13 cellular contexts compared by ENCODE assay signal in the genomic region with DNA sequence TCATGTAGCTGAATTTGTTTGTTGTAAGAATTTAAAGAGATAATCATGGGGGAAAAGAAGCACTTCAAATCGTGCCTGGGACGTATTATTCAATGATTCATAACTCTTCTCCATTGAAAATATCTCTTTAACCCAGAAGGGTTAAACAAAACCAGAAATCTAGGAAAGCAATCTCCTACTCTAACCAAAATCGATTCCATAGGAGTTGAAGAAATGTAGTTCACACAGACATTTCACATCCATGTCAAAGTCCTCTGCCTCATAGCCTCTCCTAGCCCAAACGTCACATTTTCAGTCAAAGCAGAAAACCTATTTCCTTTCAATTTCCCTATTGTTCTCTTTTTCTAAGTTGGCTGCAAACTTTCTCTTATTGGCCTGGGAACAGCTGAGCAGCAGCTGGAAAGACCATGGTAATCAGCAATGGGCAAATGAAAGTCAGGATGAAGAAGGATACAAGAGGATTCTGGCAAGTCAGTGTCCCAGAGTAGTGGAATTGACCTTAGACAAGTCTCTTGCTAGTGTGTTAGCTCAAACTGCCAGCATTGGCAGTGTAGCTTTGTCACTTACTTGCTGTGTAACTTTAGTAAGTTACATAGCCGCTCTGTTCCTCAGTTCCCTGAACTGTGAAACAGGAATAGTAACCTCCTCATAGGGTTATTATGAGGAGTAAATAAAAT. TPM values are rescaled to one million over a fixed set of nuclear protein-coding genes. Genes with fewer than 3 reads are reported as not detected.
DNase-seq lines count a peak whose midpoint lies in the region; ATAC-seq, FAIRE-seq and TF ChIP-seq lines count a peak whose summit lies in the region.
"Had no signal": no experiment of that assay in that cellular context is flagged by ENCODE, and none has a peak within 500 bp of the region (broad histone marks: within the 10 kb centered on the region; RNA-seq: fewer than 3 reads in every experiment).

No MANE protein-coding gene starts in this region.

- no peaks in the 10 kb centered on the region for H3K36me3 ChIP-seq in adrenal gland (replicated peaks in 1 of 2)
- H3K36me3 ChIP-seq in gastrocnemius medialis, result no peaks in the 10 kb centered on the region
- no peaks in the 10 kb centered on the region for H3K36me3 ChIP-seq in MM.1S (replicated peaks; ENCODE audit: insufficient read depth, low read length)

- H3K9me3 ChIP-seq in adrenal gland (replicated peaks in 1 of 3) (no peaks in the 10 kb centered on the region), gastrocnemius medialis (no peaks in the 10 kb centered on the region), MM.1S (replicated peaks; ENCODE audit: insufficient read depth, low read length) (no peaks in the 10 kb centered on the region)

- peak; percentile 13 for FAIRE-seq in islet of Langerhans (lab: Jason Lieb, UNC)

- intact Hi-C loops in adrenal gland (cut with DNase I), result no loop called here
- intact Hi-C loops in gastrocnemius medialis (cut with DNase I; ENCODE audit: low total_unique reads), result no loop called here

- peaks cover 0 to 27% of the 10 kb centered on the region in 2 donors for H3K4me1 ChIP-seq in adrenal gland (replicated peaks in 1 of 2)
- H3K4me1 ChIP-seq in gastrocnemius medialis, result peaks cover 0 to 21% of the 10 kb centered on the region in 2 donors
- no peaks in the 10 kb centered on the region for H3K4me1 ChIP-seq in MM.1S (ENCODE audit: low read length)

- H3K4me3 ChIP-seq in adrenal gland (peak overlapping the region in 1 of 4 donors; percentile 6), gastrocnemius medialis (peak overlapping the region; percentile 39 to 46 (median 41)), MM.1S (ENCODE audit: low read length) (no peak overlapping the region)

- WGBS in adrenal gland, 4 donors, result 39 to 57% (median 53%) methylated on average over 5 of the region's 5 CpGs

- no peak overlapping the region for H3K9ac ChIP-seq in MM.1S (ENCODE audit: low read length)

- H2AFZ ChIP-seq in MM.1S (ENCODE audit: low read length), result no peak overlapping the region

- H3F3A ChIP-seq in MM.1S (ENCODE audit: insufficient read depth, low read length), result no peaks in the 10 kb centered on the region

- no peak overlapping the region for H3K4me2 ChIP-seq in MM.1S (ENCODE audit: low read depth, low read length)

- TF ChIP-seq POLR2A in adrenal gland (IDR thresholded peaks at IDR 0.05), result no peak
- no peak for TF ChIP-seq POLR2A in gastrocnemius medialis (IDR thresholded peaks at IDR 0.05)

- peak overlapping the region in 3 of 5 donors; percentile 19 to 66 (median 21) for H3K27ac ChIP-seq in adrenal gland
- peak overlapping the region; percentile 54 to 78 (median 68) for H3K27ac ChIP-seq in gastrocnemius medialis
- H3K27ac ChIP-seq in MM.1S (ENCODE audit: low read length), result no peak overlapping the region

- ATAC-seq in gastrocnemius medialis (peak; percentile 38 to 52), HG02852 (IDR thresholded peaks at IDR 0.05; ENCODE audit: unreplicated experiment) (no peak), GM21390 (IDR thresholded peaks at IDR 0.05; ENCODE audit: unreplicated experiment) (no peak), GM21360 (IDR thresholded peaks at IDR 0.05; ENCODE audit: unreplicated experiment) (no peak)
- ATAC-seq: T-cell had no signal

- DNase-seq in ACHN (peak; percentile 37), adrenal gland (no peak), gastrocnemius medialis (no peak), MM.1S (no peak)
- DNase-seq: activated CD4-positive, alpha-beta T cell treated with anti-CD3 and anti-CD28 coated beads, Interleukin-2, amount 10 ng/mL, durations not matched to agents 7 days and 5 days; hypothalamus; retina; T-cell had no signal

- no peaks in the 10 kb centered on the region for H3K27me3 ChIP-seq in adrenal gland
- H3K27me3 ChIP-seq in gastrocnemius medialis, result no peaks in the 10 kb centered on the region
- H3K27me3 ChIP-seq in MM.1S (replicated peaks; ENCODE audit: insufficient read depth, low read length), result no peaks in the 10 kb centered on the region

- H3K9me2 ChIP-seq in MM.1S (replicated peaks; ENCODE audit: insufficient read depth, low read length), result no peaks in the 10 kb centered on the region

- TF ChIP-seq CTCF in adrenal gland (IDR thresholded peaks at IDR 0.05), result no peak
- no peak for TF ChIP-seq CTCF in gastrocnemius medialis (IDR thresholded peaks at IDR 0.05 in 4 of 5, conservative IDR thresholded peaks at IDR 0.05 in 1 of 5)
- no peak for TF ChIP-seq CTCF in MM.1S (IDR thresholded peaks at IDR 0.05; ENCODE audit: low read length)

- no peaks in the 10 kb centered on the region for H4K20me1 ChIP-seq in MM.1S (ENCODE audit: insufficient read depth, low read length)

- in situ Hi-C loops in ACHN (cut with HindIII; ENCODE audit: low pct_ligation_motif_present, low pct_unique_long_range_greater_than_20kb, low sequenced_read_pairs) (no loop called here), gastrocnemius medialis (cut with MboI; ENCODE audit: low sequenced_read_pairs in 4 of 4) (no loop called here)

- H3K79me2 ChIP-seq in MM.1S (ENCODE audit: low read length), result no peaks in the 10 kb centered on the region

RNA-seq across cellular contexts. Expression of a gene that starts 3.8 kb away (rescaled TPM):
- total RNA-seq in adrenal gland (100 to 1,000 TPM in 7 of 8 donors, 10 to 100 TPM in 1; 88.7 to 345 (median 205) TPM), gastrocnemius medialis (10 to 100 TPM; 23.3 to 42.8 (median 30.9) TPM)
- polyA plus RNA-seq in adrenal gland, result 100 to 1,000 TPM in 2 of 3 donors, 10 to 100 TPM in 1; 92.7 to 249 (median 164) TPM
- total RNA-seq: activated CD4-positive, alpha-beta T cell treated with anti-CD3 and anti-CD28 coated beads, Interleukin-2, amount 10 ng/mL, durations not matched to agents 7 days and 5 days; activated T-helper 2 cell treated with anti-CD3 and anti-CD28 coated beads, Interferon-gamma antibody, Interleukin-2, Interleukin-4, amounts not matched to agents 10 μg/mL and 5 μg/mL and 100 μg/mL, durations not matched to agents 14 hours and 24 hours and 36 hours had no signal

Comparison
In these comparisons a context has a peak if more than half of its experiments do, and no peak if none do; other contexts are left out.
1. ATAC-seq: peak in gastrocnemius medialis (2 of 2); none in HG02852 (single experiment), GM21390 (single experiment) and GM21360 (single experiment).